1 cellular context compared by ENCODE assay signal in the genomic region with DNA sequence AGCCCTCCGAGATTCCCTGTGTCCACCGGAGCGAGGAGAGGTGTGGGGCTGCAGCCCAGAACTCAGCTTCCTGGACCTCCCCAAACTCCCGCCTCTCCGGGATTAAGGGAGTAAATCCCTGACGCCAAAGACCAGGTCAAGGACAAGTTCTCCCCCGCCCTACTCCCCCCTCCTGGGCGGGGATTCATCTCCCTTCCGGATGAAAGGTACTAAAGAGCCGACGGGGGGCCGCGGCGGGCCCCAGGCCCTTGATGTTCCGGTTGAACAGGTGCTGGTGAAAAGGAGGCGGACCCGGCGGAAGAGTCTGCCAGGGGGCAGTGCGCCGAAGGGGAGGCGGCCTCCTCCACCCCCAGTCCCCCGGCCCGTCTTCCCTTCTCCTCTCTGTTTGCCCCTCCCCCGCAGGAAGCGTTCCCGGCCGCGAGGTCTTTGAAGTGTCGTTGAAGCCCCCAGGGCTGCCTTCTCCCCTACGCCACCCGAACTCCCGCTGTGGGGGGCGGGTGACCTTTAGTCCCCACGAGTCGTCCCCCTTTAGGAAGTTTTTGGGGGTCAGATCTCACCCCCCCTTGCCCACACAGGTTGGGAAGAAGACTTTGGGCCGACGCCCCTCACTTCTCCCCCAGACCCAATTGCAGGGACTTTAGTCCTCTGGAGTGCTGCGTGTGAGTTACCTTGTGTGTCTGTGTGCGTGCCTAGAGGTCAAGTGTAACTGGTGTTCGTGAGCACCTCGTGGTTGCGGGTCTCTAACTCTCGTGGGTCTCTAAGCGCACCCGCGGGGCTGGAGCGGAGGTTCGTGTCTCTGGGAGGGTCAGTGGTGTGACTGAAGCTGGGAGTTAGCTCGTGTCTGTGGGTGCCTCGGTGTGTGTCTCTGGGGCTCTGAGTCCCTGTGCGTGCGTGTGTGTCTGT.
TF ChIP-seq lines count a peak whose summit lies in the region.

No MANE protein-coding gene starts in this region.

TF ChIP-seq in K562, 482 proteins besides CTCF, POLR2A, EP300 and RAD21 (continued from another document and continues in another):
- TF ChIP-seq ETV1 (tag; conservative IDR thresholded peaks at IDR 0.05; ENCODE audit: low read depth) = peak; percentile 91
- TF ChIP-seq, protein P1, sequence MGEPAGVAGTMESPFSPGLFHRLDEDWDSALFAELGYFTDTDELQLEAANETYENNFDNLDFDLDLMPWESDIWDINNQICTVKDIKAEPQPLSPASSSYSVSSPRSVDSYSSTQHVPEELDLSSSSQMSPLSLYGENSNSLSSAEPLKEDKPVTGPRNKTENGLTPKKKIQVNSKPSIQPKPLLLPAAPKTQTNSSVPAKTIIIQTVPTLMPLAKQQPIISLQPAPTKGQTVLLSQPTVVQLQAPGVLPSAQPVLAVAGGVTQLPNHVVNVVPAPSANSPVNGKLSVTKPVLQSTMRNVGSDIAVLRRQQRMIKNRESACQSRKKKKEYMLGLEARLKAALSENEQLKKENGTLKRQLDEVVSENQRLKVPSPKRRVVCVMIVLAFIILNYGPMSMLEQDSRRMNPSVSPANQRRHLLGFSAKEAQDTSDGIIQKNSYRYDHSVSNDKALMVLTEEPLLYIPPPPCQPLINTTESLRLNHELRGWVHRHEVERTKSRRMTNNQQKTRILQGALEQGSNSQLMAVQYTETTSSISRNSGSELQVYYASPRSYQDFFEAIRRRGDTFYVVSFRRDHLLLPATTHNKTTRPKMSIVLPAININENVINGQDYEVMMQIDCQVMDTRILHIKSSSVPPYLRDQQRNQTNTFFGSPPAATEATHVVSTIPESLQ (CRISPR knock-in tag; IDR thresholded peaks at IDR 0.05) = 0 out of 2 replicates have a peak, but pooled peaks have one; percentile 52
- 0 out of 2 replicates have a peak, but pooled peaks have one; percentile 86 for TF ChIP-seq SREBF2 (CRISPR knock-in tag; IDR thresholded peaks at IDR 0.05)
- TF ChIP-seq EP400 (IDR thresholded peaks at IDR 0.05) = peak; percentile 72
- TF ChIP-seq KDM4B (IDR thresholded peaks at IDR 0.05; ENCODE audit: borderline replicate concordance in 2 of 2, low read depth in 1 of 2) = peak in 1 of 2 experiments; percentile 55; a peak in 1 of 4 replicates
- no peak for TF ChIP-seq ATF1 (CRISPR knock-in tag; IDR thresholded peaks at IDR 0.05)
- peak; percentile 44 for TF ChIP-seq ATF1 (tag; IDR thresholded peaks at IDR 0.05)
- peak; percentile 70 for TF ChIP-seq POLR2H (tag; IDR thresholded peaks at IDR 0.05; ENCODE audit: low read depth)
- no peak for TF ChIP-seq BRF1 (IDR thresholded peaks at IDR 0.05; ENCODE audit: borderline replicate concordance, extremely low read depth, insufficient read length)
- peak; percentile 98 for TF ChIP-seq ZNF436 (CRISPR knock-in tag; IDR thresholded peaks at IDR 0.05)
- 0 out of 2 replicates have a peak, but pooled peaks have one; percentile 34 for TF ChIP-seq KLF1 (tag; IDR thresholded peaks at IDR 0.05)
- no peak for TF ChIP-seq HIVEP1 (CRISPR knock-in tag; IDR thresholded peaks at IDR 0.05)
- peak; percentile 81 for TF ChIP-seq TBP (optimal IDR thresholded peaks at IDR 0.05; ENCODE audit: low read depth, low read length)
- TF ChIP-seq HMGN3 (IDR thresholded peaks at IDR 0.05; ENCODE audit: borderline replicate concordance, extremely low read depth, insufficient read length, low read depth, low read length) = peak; percentile 71
- TF ChIP-seq, protein P2, sequence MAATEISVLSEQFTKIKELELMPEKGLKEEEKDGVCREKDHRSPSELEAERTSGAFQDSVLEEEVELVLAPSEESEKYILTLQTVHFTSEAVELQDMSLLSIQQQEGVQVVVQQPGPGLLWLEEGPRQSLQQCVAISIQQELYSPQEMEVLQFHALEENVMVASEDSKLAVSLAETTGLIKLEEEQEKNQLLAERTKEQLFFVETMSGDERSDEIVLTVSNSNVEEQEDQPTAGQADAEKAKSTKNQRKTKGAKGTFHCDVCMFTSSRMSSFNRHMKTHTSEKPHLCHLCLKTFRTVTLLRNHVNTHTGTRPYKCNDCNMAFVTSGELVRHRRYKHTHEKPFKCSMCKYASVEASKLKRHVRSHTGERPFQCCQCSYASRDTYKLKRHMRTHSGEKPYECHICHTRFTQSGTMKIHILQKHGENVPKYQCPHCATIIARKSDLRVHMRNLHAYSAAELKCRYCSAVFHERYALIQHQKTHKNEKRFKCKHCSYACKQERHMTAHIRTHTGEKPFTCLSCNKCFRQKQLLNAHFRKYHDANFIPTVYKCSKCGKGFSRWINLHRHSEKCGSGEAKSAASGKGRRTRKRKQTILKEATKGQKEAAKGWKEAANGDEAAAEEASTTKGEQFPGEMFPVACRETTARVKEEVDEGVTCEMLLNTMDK (IDR thresholded peaks at IDR 0.05; ENCODE audit: borderline replicate concordance, insufficient read depth, low read depth, low read length, poor library complexity, severe bottlenecking) = peak; percentile 11
- peak; percentile 35; the same call in 1 of the 2 replicates for TF ChIP-seq TEAD4 (IDR thresholded peaks at IDR 0.05; ENCODE audit: low read length)
- no peak for TF ChIP-seq TEAD4 (CRISPR knock-in tag; IDR thresholded peaks at IDR 0.05; ENCODE audit: borderline replicate concordance)
- peak; percentile 34 to 43; a peak in 1 of 4 replicates for TF ChIP-seq UBTF (IDR thresholded peaks at IDR 0.05; ENCODE audit: borderline replicate concordance in 1 of 2, low read depth in 2 of 2, low read length in 2 of 2)
- no peak for TF ChIP-seq ZNF830 (CRISPR knock-in tag; IDR thresholded peaks at IDR 0.05)
- TF ChIP-seq ZFX (CRISPR knock-in tag; IDR thresholded peaks at IDR 0.05) = peak; percentile 40
- TF ChIP-seq, protein P3, sequence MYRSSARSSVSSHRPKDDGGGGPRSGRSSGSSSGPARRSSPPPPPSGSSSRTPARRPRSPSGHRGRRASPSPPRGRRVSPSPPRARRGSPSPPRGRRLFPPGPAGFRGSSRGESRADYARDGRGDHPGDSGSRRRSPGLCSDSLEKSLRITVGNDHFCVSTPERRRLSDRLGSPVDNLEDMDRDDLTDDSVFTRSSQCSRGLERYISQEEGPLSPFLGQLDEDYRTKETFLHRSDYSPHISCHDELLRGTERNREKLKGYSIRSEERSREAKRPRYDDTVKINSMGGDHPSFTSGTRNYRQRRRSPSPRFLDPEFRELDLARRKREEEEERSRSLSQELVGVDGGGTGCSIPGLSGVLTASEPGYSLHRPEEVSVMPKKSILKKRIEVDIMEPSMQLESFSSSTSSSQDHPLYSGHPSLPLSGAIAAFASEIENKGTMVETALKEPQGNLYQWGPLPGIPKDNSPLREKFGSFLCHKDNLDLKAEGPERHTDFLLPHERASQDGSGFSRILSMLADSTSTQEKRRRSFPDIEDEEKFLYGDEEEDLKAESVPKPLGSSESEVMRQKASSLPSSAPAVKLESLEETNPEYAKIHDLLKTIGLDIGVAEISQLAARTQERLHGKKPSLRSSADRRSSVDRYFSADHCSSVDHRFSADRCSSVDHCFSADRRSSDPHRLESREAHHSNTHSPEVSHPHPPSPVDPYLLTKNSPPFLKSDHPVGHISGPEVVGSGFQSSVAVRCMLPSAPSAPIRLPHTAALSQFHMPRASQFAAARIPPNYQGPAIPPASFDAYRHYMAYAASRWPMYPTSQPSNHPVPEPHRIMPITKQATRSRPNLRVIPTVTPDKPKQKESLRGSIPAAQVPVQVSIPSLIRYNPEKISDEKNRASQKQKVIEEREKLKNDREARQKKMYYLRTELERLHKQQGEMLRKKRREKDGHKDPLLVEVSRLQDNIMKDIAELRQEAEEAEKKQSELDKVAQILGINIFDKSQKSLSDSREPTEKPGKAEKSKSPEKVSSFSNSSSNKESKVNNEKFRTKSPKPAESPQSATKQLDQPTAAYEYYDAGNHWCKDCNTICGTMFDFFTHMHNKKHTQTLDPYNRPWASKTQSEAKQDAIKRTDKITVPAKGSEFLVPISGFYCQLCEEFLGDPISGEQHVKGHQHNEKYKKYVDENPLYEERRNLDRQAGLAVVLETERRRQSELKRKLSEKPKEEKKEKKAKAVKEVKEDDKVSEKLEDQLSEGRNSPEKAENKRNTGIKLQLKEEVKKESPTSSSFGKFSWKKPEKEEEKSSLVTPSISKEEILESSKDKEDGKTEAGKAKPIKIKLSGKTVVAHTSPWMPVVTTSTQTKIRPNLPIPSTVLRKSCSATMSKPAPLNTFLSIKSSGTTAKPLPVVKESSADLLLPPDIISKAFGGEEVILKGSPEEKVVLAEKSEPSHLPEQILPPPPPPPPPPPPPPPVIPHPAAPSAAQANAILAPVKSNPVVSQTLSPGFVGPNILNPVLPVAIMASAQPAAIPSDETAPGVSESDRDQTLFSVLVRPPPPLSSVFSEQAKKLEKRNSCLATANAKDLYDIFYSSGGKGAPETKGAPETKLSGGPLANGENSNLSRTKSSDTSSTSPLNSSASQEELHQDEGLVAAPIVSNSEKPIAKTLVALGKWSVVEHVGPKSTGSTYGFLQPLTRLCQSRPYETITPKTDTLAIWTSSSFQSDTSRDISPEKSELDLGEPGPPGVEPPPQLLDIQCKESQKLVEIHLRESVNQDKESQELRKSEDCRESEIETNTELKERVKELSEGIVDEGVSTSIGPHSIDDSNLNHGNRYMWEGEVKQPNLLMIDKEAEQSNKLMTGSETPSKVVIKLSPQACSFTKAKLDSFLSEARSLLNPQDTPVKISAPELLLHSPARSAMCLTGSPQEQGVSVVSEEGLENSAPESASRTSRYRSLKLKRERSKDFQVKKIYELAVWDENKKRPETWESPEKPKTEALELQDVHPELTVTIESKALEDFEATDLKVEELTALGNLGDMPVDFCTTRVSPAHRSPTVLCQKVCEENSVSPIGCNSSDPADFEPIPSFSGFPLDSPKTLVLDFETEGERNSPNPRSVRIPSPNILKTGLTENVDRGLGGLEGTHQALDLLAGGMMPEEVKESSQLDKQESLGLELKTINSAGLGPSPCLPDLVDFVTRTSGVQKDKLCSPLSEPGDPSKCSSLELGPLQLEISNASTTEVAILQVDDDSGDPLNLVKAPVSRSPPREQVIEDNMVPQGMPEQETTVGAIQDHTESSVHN (IDR thresholded peaks at IDR 0.05; ENCODE audit: borderline replicate concordance in 1 of 2, low read depth in 1 of 2) = no peak
- no peak for TF ChIP-seq CCAR2 (IDR thresholded peaks at IDR 0.05; ENCODE audit: low read depth, low read length)
- TF ChIP-seq ADNP (tag; IDR thresholded peaks at IDR 0.05) = peak; percentile 62; the same call in 1 of the 2 replicates
